In genomic region chr6:2800552-2801316, GRCh38 we compare ENCODE assay signal across 17 cellular contexts. TPM values are rescaled to one million over a fixed set of nuclear protein-coding genes. Genes with fewer than 3 reads are reported as not detected.
DNase-seq lines count a peak whose midpoint lies in the region; ATAC-seq and TF ChIP-seq lines count a peak whose summit lies in the region.
"Had no signal": no experiment of that assay in that cellular context is flagged by ENCODE, and none has a peak within 500 bp of the region (broad histone marks: within the 10 kb centered on the region; RNA-seq: fewer than 3 reads in every experiment).

No MANE protein-coding gene starts in this region.

- H3K27me3 ChIP-seq in lung (ENCODE audit: control insufficient read depth, insufficient read depth) = no peaks in the 10 kb centered on the region
- H3K27me3 ChIP-seq: BE2C had no signal

- POLR2A ChIA-PET in activated CD4-positive, alpha-beta T cell treated with anti-CD3 and anti-CD28 coated beads for 36 hours (lab: Charles Lee) = interaction anchor here (1.2 to 1.9 kb wide), 2 partner anchors 41 to 57 kb away, joined by 3 to 6 read pairs; partner anchors contain the start of gene SERPINB1

- peaks cover 0 to 2% of the 10 kb centered on the region in 2 donors for H3K36me3 ChIP-seq in lung (ENCODE audit: control insufficient read depth in 2 of 2, insufficient read depth in 2 of 2, low read length in 2 of 2)
- H3K36me3 ChIP-seq: BE2C, HAP-1 had no signal

- intact Hi-C loops in activated CD4-positive, alpha-beta T cell treated with anti-CD3 and anti-CD28 coated beads for 36 hours (cut with DNase I, micrococcal nuclease) = loop anchor here in 1 of 2 experiments (2.0 kb wide), 1 partner anchor 20 kb away; no protein-coding TSS in a partner anchor
- intact Hi-C loops in activated T-helper 1 cell treated with anti-CD3 and anti-CD28 coated beads, Interleukin-12 subunit alpha, Interleukin-12 subunit beta, Interleukin-2, Interleukin-4 antibody, amounts not matched to agents 30 ng/mL and 10 ng/mL and 1 ng/mL, durations not matched to agents 14 hours and 24 hours and 36 hours (cut with micrococcal nuclease) = loop anchor here (1.0 kb wide), 1 partner anchor 9 kb away; no protein-coding TSS in a partner anchor

- no peak for DNase-seq in activated CD4-positive, alpha-beta T cell treated with anti-CD3 and anti-CD28 coated beads for 36 hours
- DNase-seq in activated CD4-positive, alpha-beta T cell treated with anti-CD3 and anti-CD28 coated beads, Interleukin-2, amount 50 U/mL, for 48 hours = no peak
- DNase-seq in activated T-helper 1 cell treated with anti-CD3 and anti-CD28 coated beads, Interleukin-12 subunit alpha, Interleukin-12 subunit beta, Interleukin-2, Interleukin-4 antibody, amounts not matched to agents 30 ng/mL and 10 ng/mL and 1 ng/mL, durations not matched to agents 14 hours and 24 hours and 36 hours (ENCODE audit: low spot score) = no peak
- DNase-seq in lung (ENCODE audit: low spot score) (no peak), osteocyte (ENCODE audit: extremely low spot score, unreplicated experiment) (peak; percentile 82), epidermal melanocyte (ENCODE audit: insufficient read length, low spot score) (no peak)
- DNase-seq: BE2C; CD4-positive, alpha-beta T cell; EL; KBM-7; NCI-H1417 treated with DMSO at 0.1 percent for 48 hours; NCI-H1930; NCI-H446 treated with DMSO at 0.1 percent for 48 hours had no signal

- H3K27ac ChIP-seq in lung (ENCODE audit: low read depth in 1 of 2, low read length in 1 of 2) = peak overlapping the region; percentile 22 to 68
- H3K27ac ChIP-seq: 22Rv1 had no signal

- TF ChIP-seq CTCF in lung (IDR thresholded peaks at IDR 0.05; ENCODE audit: control extremely low read depth, extremely low read depth) (no peak), osteocyte (IDR thresholded peaks at IDR 0.05) (no peak)

- H3K4me1 ChIP-seq in lung (ENCODE audit: control insufficient read depth in 2 of 2, insufficient read depth in 2 of 2, low read length in 2 of 2) = peaks cover 3 to 36% of the 10 kb centered on the region in 2 donors
- H3K4me1 ChIP-seq: BE2C had no signal

- H3K4me3 Mint-ChIP-seq in activated CD4-positive, alpha-beta T cell treated with anti-CD3 and anti-CD28 coated beads for 36 hours = no peak overlapping the region
- no peak overlapping the region for H3K4me3 Mint-ChIP-seq in activated T-helper 1 cell treated with anti-CD3 and anti-CD28 coated beads, Interleukin-12 subunit alpha, Interleukin-12 subunit beta, Interleukin-2, Interleukin-4 antibody, amounts not matched to agents 30 ng/mL and 10 ng/mL and 1 ng/mL, durations not matched to agents 14 hours and 24 hours and 36 hours
- no peak overlapping the region for H3K4me3 Mint-ChIP-seq in osteocyte (ENCODE audit: unreplicated experiment)
- H3K4me3 Mint-ChIP-seq: CD4-positive, alpha-beta T cell had no signal

- peaks cover 2% of the 10 kb centered on the region for H3K36me3 Mint-ChIP-seq in activated CD4-positive, alpha-beta T cell treated with anti-CD3 and anti-CD28 coated beads for 36 hours (ENCODE audit: low read depth)
- H3K36me3 Mint-ChIP-seq in activated T-helper 1 cell treated with anti-CD3 and anti-CD28 coated beads, Interleukin-12 subunit alpha, Interleukin-12 subunit beta, Interleukin-2, Interleukin-4 antibody, amounts not matched to agents 30 ng/mL and 10 ng/mL and 1 ng/mL, durations not matched to agents 14 hours and 24 hours and 36 hours (ENCODE audit: low read depth) = no peaks in the 10 kb centered on the region
- peaks cover under 1% of the 10 kb centered on the region for H3K36me3 Mint-ChIP-seq in osteocyte (ENCODE audit: unreplicated experiment)

- peak overlapping the region; percentile 9 for H3K27ac Mint-ChIP-seq in activated CD4-positive, alpha-beta T cell treated with anti-CD3 and anti-CD28 coated beads for 36 hours
- peak overlapping the region; percentile 62 for H3K27ac Mint-ChIP-seq in activated T-helper 1 cell treated with anti-CD3 and anti-CD28 coated beads, Interleukin-12 subunit alpha, Interleukin-12 subunit beta, Interleukin-2, Interleukin-4 antibody, amounts not matched to agents 30 ng/mL and 10 ng/mL and 1 ng/mL, durations not matched to agents 14 hours and 24 hours and 36 hours
- H3K27ac Mint-ChIP-seq in osteocyte (ENCODE audit: unreplicated experiment) = no peak overlapping the region
- H3K27ac Mint-ChIP-seq: CD4-positive, alpha-beta T cell had no signal

- no peaks in the 10 kb centered on the region for H3K9me3 ChIP-seq in lung (ENCODE audit: control insufficient read depth in 2 of 2, insufficient read depth in 1 of 2, low read length in 1 of 2)
- H3K9me3 ChIP-seq: BE2C, HAP-1 had no signal

- CTCF ChIA-PET in activated CD4-positive, alpha-beta T cell treated with anti-CD3 and anti-CD28 coated beads for 36 hours (lab: Charles Lee) = no interaction called here

- H3K27me3 Mint-ChIP-seq in activated CD4-positive, alpha-beta T cell treated with anti-CD3 and anti-CD28 coated beads for 36 hours = no peaks in the 10 kb centered on the region
- no peaks in the 10 kb centered on the region for H3K27me3 Mint-ChIP-seq in activated T-helper 1 cell treated with anti-CD3 and anti-CD28 coated beads, Interleukin-12 subunit alpha, Interleukin-12 subunit beta, Interleukin-2, Interleukin-4 antibody, amounts not matched to agents 30 ng/mL and 10 ng/mL and 1 ng/mL, durations not matched to agents 14 hours and 24 hours and 36 hours (ENCODE audit: insufficient read depth)
- H3K27me3 Mint-ChIP-seq in osteocyte (ENCODE audit: unreplicated experiment) = no peaks in the 10 kb centered on the region
- H3K27me3 Mint-ChIP-seq: CD4-positive, alpha-beta T cell had no signal

- ATAC-seq in activated CD4-positive, alpha-beta T cell treated with anti-CD3 and anti-CD28 coated beads for 36 hours = no peak
- ATAC-seq in lung (ENCODE audit: insufficient read depth, low FRiP score) (no peak), GM21528 (IDR thresholded peaks at IDR 0.05; ENCODE audit: low FRiP score, unreplicated experiment) (no peak), GM19351 (IDR thresholded peaks at IDR 0.05; ENCODE audit: unreplicated experiment) (no peak)

- H3K9me3 Mint-ChIP-seq in activated CD4-positive, alpha-beta T cell treated with anti-CD3 and anti-CD28 coated beads for 36 hours (ENCODE audit: low read depth) = no peaks in the 10 kb centered on the region
- no peaks in the 10 kb centered on the region for H3K9me3 Mint-ChIP-seq in activated T-helper 1 cell treated with anti-CD3 and anti-CD28 coated beads, Interleukin-12 subunit alpha, Interleukin-12 subunit beta, Interleukin-2, Interleukin-4 antibody, amounts not matched to agents 30 ng/mL and 10 ng/mL and 1 ng/mL, durations not matched to agents 14 hours and 24 hours and 36 hours
- no peaks in the 10 kb centered on the region for H3K9me3 Mint-ChIP-seq in osteocyte (ENCODE audit: unreplicated experiment)
- H3K9me3 Mint-ChIP-seq: CD4-positive, alpha-beta T cell had no signal

- H3K4me1 Mint-ChIP-seq in activated CD4-positive, alpha-beta T cell treated with anti-CD3 and anti-CD28 coated beads for 36 hours = peaks cover 16% of the 10 kb centered on the region
- H3K4me1 Mint-ChIP-seq in activated T-helper 1 cell treated with anti-CD3 and anti-CD28 coated beads, Interleukin-12 subunit alpha, Interleukin-12 subunit beta, Interleukin-2, Interleukin-4 antibody, amounts not matched to agents 30 ng/mL and 10 ng/mL and 1 ng/mL, durations not matched to agents 14 hours and 24 hours and 36 hours (ENCODE audit: low read depth) = peaks cover 37% of the 10 kb centered on the region
- H3K4me1 Mint-ChIP-seq in osteocyte (ENCODE audit: unreplicated experiment) = no peaks in the 10 kb centered on the region

- 79 to 90% methylated on average over 14 of the region's 14 CpGs for WGBS in lung, 2 donors

- no peak overlapping the region for H3K4me3 ChIP-seq in lung
- H3K4me3 ChIP-seq: HAP-1 had no signal

RNA-seq across cellular contexts. Expression of gene WRNIP1, which starts 35.5 kb away (rescaled TPM):
- 10 to 100 TPM; 41.6 to 42.3 TPM for total RNA-seq in activated CD4-positive, alpha-beta T cell treated with anti-CD3 and anti-CD28 coated beads for 36 hours
- total RNA-seq in activated T-helper 1 cell treated with anti-CD3 and anti-CD28 coated beads, Interleukin-12 subunit alpha, Interleukin-12 subunit beta, Interleukin-2, Interleukin-4 antibody, amounts not matched to agents 30 ng/mL and 10 ng/mL and 1 ng/mL, durations not matched to agents 14 hours and 24 hours and 36 hours = 47.5 and 51.3 TPM in 2 replicates
- total RNA-seq in lung (10 to 100 TPM; 36.8 to 48.6 TPM), osteocyte (35.9 and 40.6 TPM in 2 replicates)
- polyA plus RNA-seq in lung = 10 to 100 TPM; 36.8 to 56.0 TPM

RNA-seq across cellular contexts. Expression of gene SERPINB1, which starts 40.9 kb away (rescaled TPM):
- total RNA-seq in activated CD4-positive, alpha-beta T cell treated with anti-CD3 and anti-CD28 coated beads for 36 hours = 100 to 1,000 TPM; 200 to 243 TPM
- total RNA-seq in activated T-helper 1 cell treated with anti-CD3 and anti-CD28 coated beads, Interleukin-12 subunit alpha, Interleukin-12 subunit beta, Interleukin-2, Interleukin-4 antibody, amounts not matched to agents 30 ng/mL and 10 ng/mL and 1 ng/mL, durations not matched to agents 14 hours and 24 hours and 36 hours = 79.5 and 80.1 TPM in 2 replicates
- total RNA-seq in lung = 100 to 1,000 TPM in 1 of 2 donors, 10 to 100 TPM in 1; 58.0 to 106 TPM
- polyA plus RNA-seq in lung = 100 to 1,000 TPM in 1 of 2 donors, 10 to 100 TPM in 1; 85.1 to 242 TPM
- total RNA-seq in osteocyte = 13.7 and 14.8 TPM in 2 replicates

RNA-seq across cellular contexts. Expression of gene MYLK4, which starts 50.0 kb away (rescaled TPM):
- total RNA-seq in activated CD4-positive, alpha-beta T cell treated with anti-CD3 and anti-CD28 coated beads for 36 hours = under 1 TPM; 0.12 to 0.16 TPM
- total RNA-seq in activated T-helper 1 cell treated with anti-CD3 and anti-CD28 coated beads, Interleukin-12 subunit alpha, Interleukin-12 subunit beta, Interleukin-2, Interleukin-4 antibody, amounts not matched to agents 30 ng/mL and 10 ng/mL and 1 ng/mL, durations not matched to agents 14 hours and 24 hours and 36 hours = 0.10 TPM in 2 replicates
- 1 to 10 TPM in 1 of 2 donors, under 1 TPM in 1; 0.86 to 1.6 TPM for total RNA-seq in lung
- polyA plus RNA-seq in lung = 1 to 10 TPM in 1 of 2 donors, under 1 TPM in 1; 0.27 to 1.2 TPM
- 0.78 and 1.0 TPM in 2 replicates for total RNA-seq in osteocyte
